In genomic region chr4:108055787-108056186, GRCh38 we compare ENCODE assay signal across 21 cellular contexts.
DNase-seq lines count a peak whose midpoint lies in the region; ATAC-seq and TF ChIP-seq lines count a peak whose summit lies in the region.
"Had no signal": no experiment of that assay in that cellular context is flagged by ENCODE, and none has a peak within 500 bp of the region (broad histone marks: within the 10 kb centered on the region; RNA-seq: fewer than 3 reads in every experiment).

No MANE protein-coding gene starts in this region.

- H3K27me3 ChIP-seq in CD4-positive, CD25-positive, alpha-beta regulatory T cell (ENCODE audit: control insufficient read depth, insufficient read depth, low read length): no peaks in the 10 kb centered on the region
- H3K27me3 ChIP-seq in MM.1S (replicated peaks; ENCODE audit: insufficient read depth, low read length): no peaks in the 10 kb centered on the region
- no peaks in the 10 kb centered on the region for H3K27me3 ChIP-seq in effector memory CD4-positive, alpha-beta T cell (replicated peaks; ENCODE audit: control insufficient read depth, insufficient read depth, low read length, poor library complexity, severe bottlenecking)
- H3K27me3 ChIP-seq: BLaER1 had no signal

- no peaks in the 10 kb centered on the region for H3K9me2 ChIP-seq in MM.1S (replicated peaks; ENCODE audit: insufficient read depth, low read length)

- no peak overlapping the region for H3K9ac ChIP-seq in MM.1S (ENCODE audit: low read length)
- H3K9ac ChIP-seq: BLaER1, KMS-11 had no signal

- H3K27ac Mint-ChIP-seq in activated CD4-positive, alpha-beta memory T cell treated with anti-CD3 and anti-CD28 coated beads for 36 hours: peak overlapping the region; percentile 53
- H3K27ac Mint-ChIP-seq in activated CD4-positive, alpha-beta memory T cell treated with anti-CD3 and anti-CD28 coated beads, Interleukin-2, amount 10 ng/mL, durations not matched to agents 7 days and 5 days: no peak overlapping the region
- peak overlapping the region; percentile 58 to 83 (median 77) for H3K27ac Mint-ChIP-seq in CD4-positive, CD25-positive, alpha-beta regulatory T cell

- no peaks in the 10 kb centered on the region for H3K9me3 ChIP-seq in CD4-positive, CD25-positive, alpha-beta regulatory T cell (ENCODE audit: control insufficient read depth in 2 of 2, low read length in 2 of 2)
- H3K9me3 ChIP-seq in MM.1S (replicated peaks; ENCODE audit: insufficient read depth, low read length): no peaks in the 10 kb centered on the region
- H3K9me3 ChIP-seq in effector memory CD4-positive, alpha-beta T cell (ENCODE audit: control insufficient read depth, low read length): no peaks in the 10 kb centered on the region
- H3K9me3 ChIP-seq: BLaER1 had no signal

- H3K36me3 Mint-ChIP-seq in activated CD4-positive, alpha-beta memory T cell treated with anti-CD3 and anti-CD28 coated beads for 36 hours: peaks cover 26% of the 10 kb centered on the region
- H3K36me3 Mint-ChIP-seq in activated CD4-positive, alpha-beta memory T cell treated with anti-CD3 and anti-CD28 coated beads, Interleukin-2, amount 10 ng/mL, durations not matched to agents 7 days and 5 days (ENCODE audit: low read depth): peaks cover 24% of the 10 kb centered on the region
- peaks cover 54% of the 10 kb centered on the region for H3K36me3 Mint-ChIP-seq in CD4-positive, CD25-positive, alpha-beta regulatory T cell

- intact Hi-C loops in activated CD4-positive, alpha-beta memory T cell treated with anti-CD3 and anti-CD28 coated beads for 36 hours (cut with micrococcal nuclease): no loop called here

- H3K4me2 ChIP-seq in MM.1S (ENCODE audit: low read depth, low read length): no peak overlapping the region
- H3K4me2 ChIP-seq: BLaER1, KMS-11 had no signal

- no peak for ATAC-seq in CD4-positive, CD25-positive, alpha-beta regulatory T cell (ENCODE audit: low read depth in 2 of 2)
- ATAC-seq in GM21576 (IDR thresholded peaks at IDR 0.05; ENCODE audit: unreplicated experiment): no peak
- no peak for ATAC-seq in GM19324 (IDR thresholded peaks at IDR 0.05; ENCODE audit: low FRiP score, unreplicated experiment)

- no peaks in the 10 kb centered on the region for H4K20me1 ChIP-seq in MM.1S (ENCODE audit: insufficient read depth, low read length)

- peaks cover 86% of the 10 kb centered on the region for H3K36me3 ChIP-seq in CD4-positive, CD25-positive, alpha-beta regulatory T cell (ENCODE audit: control insufficient read depth, insufficient read depth, low read length)
- H3K36me3 ChIP-seq in MM.1S (replicated peaks; ENCODE audit: insufficient read depth, low read length): 0 out of 2 replicates have a peak, but pooled peaks cover 4% of the 10 kb centered on the region
- peaks cover 33% of the 10 kb centered on the region for H3K36me3 ChIP-seq in effector memory CD4-positive, alpha-beta T cell (ENCODE audit: control insufficient read depth, insufficient read depth, low read length)

- H3K4me1 Mint-ChIP-seq in activated CD4-positive, alpha-beta memory T cell treated with anti-CD3 and anti-CD28 coated beads for 36 hours (ENCODE audit: low read depth): peaks cover 57% of the 10 kb centered on the region
- H3K4me1 Mint-ChIP-seq in activated CD4-positive, alpha-beta memory T cell treated with anti-CD3 and anti-CD28 coated beads, Interleukin-2, amount 10 ng/mL, durations not matched to agents 7 days and 5 days: peaks cover 17% of the 10 kb centered on the region
- H3K4me1 Mint-ChIP-seq in CD4-positive, CD25-positive, alpha-beta regulatory T cell: peaks cover 25 to 95% (median 60%) of the 10 kb centered on the region in 4 donors

- H3K27ac ChIP-seq in CD4-positive, CD25-positive, alpha-beta regulatory T cell (ENCODE audit: insufficient read depth, low read length, poor library complexity, severe bottlenecking): peak overlapping the region; percentile 51
- peak overlapping the region; percentile 55; the same call in 1 of the 2 replicates for H3K27ac ChIP-seq in MM.1S (ENCODE audit: low read length)
- peak overlapping the region; percentile 6 for H3K27ac ChIP-seq in effector memory CD4-positive, alpha-beta T cell (ENCODE audit: insufficient read depth, low read length, poor library complexity, severe bottlenecking)
- H3K27ac ChIP-seq: BLaER1, HL-60, KMS-11 had no signal

- POLR2A ChIA-PET in activated CD4-positive, alpha-beta memory T cell treated with anti-CD3 and anti-CD28 coated beads for 36 hours (lab: Charles Lee): no interaction called here
- POLR2A ChIA-PET in activated CD4-positive, alpha-beta memory T cell treated with anti-CD3 and anti-CD28 coated beads, Interleukin-2, amount 10 ng/mL, durations not matched to agents 7 days and 5 days (lab: Charles Lee): interaction anchor here (0.5 to 1.3 kb wide), 2 partner anchors 64 to 1081 kb away, joined by 3 read pairs; no protein-coding TSS in a partner anchor

- TF ChIP-seq CTCF in MM.1S (IDR thresholded peaks at IDR 0.05; ENCODE audit: low read length): no peak

- no peaks in the 10 kb centered on the region for H3K27me3 Mint-ChIP-seq in activated CD4-positive, alpha-beta memory T cell treated with anti-CD3 and anti-CD28 coated beads for 36 hours
- no peaks in the 10 kb centered on the region for H3K27me3 Mint-ChIP-seq in activated CD4-positive, alpha-beta memory T cell treated with anti-CD3 and anti-CD28 coated beads, Interleukin-2, amount 10 ng/mL, durations not matched to agents 7 days and 5 days
- H3K27me3 Mint-ChIP-seq in CD4-positive, CD25-positive, alpha-beta regulatory T cell: no peaks in the 10 kb centered on the region

- no peak overlapping the region for H3K4me3 Mint-ChIP-seq in activated CD4-positive, alpha-beta memory T cell treated with anti-CD3 and anti-CD28 coated beads for 36 hours
- H3K4me3 Mint-ChIP-seq in activated CD4-positive, alpha-beta memory T cell treated with anti-CD3 and anti-CD28 coated beads, Interleukin-2, amount 10 ng/mL, durations not matched to agents 7 days and 5 days: no peak overlapping the region
- peak overlapping the region in 2 of 4 donors; percentile 49 to 58 for H3K4me3 Mint-ChIP-seq in CD4-positive, CD25-positive, alpha-beta regulatory T cell

- no peaks in the 10 kb centered on the region for H3K79me2 ChIP-seq in MM.1S (ENCODE audit: low read length)

- no peaks in the 10 kb centered on the region for H3F3A ChIP-seq in MM.1S (ENCODE audit: insufficient read depth, low read length)

- peaks cover 44% of the 10 kb centered on the region for H3K4me1 ChIP-seq in CD4-positive, CD25-positive, alpha-beta regulatory T cell (ENCODE audit: control insufficient read depth, insufficient read depth, low read length, poor library complexity, severe bottlenecking)
- H3K4me1 ChIP-seq in MM.1S (ENCODE audit: low read length): peaks cover 38% of the 10 kb centered on the region
- peaks cover 13% of the 10 kb centered on the region for H3K4me1 ChIP-seq in effector memory CD4-positive, alpha-beta T cell (ENCODE audit: control insufficient read depth, insufficient read depth, low read length, poor library complexity, severe bottlenecking)

- no peaks in the 10 kb centered on the region for H3K9me3 Mint-ChIP-seq in activated CD4-positive, alpha-beta memory T cell treated with anti-CD3 and anti-CD28 coated beads for 36 hours
- H3K9me3 Mint-ChIP-seq in activated CD4-positive, alpha-beta memory T cell treated with anti-CD3 and anti-CD28 coated beads, Interleukin-2, amount 10 ng/mL, durations not matched to agents 7 days and 5 days: no peaks in the 10 kb centered on the region
- H3K9me3 Mint-ChIP-seq in CD4-positive, CD25-positive, alpha-beta regulatory T cell: peaks cover 0 to under 1% (median 0%) of the 10 kb centered on the region in 7 donors

- CTCF ChIA-PET in activated CD4-positive, alpha-beta memory T cell treated with anti-CD3 and anti-CD28 coated beads for 36 hours (lab: Charles Lee): interaction anchor here (1.3 kb wide), 1 partner anchor 25 kb away, joined by 5 read pairs; no protein-coding TSS in a partner anchor
- CTCF ChIA-PET in activated CD4-positive, alpha-beta memory T cell treated with anti-CD3 and anti-CD28 coated beads, Interleukin-2, amount 10 ng/mL, durations not matched to agents 7 days and 5 days (lab: Charles Lee): interaction anchor here (1.3 to 1.7 kb wide), 2 partner anchors 25 to 37 kb away, joined by 3 to 5 read pairs; no protein-coding TSS in a partner anchor

- no peak overlapping the region for H2AFZ ChIP-seq in MM.1S (ENCODE audit: low read length)

- no peak overlapping the region for H3K4me3 ChIP-seq in CD4-positive, CD25-positive, alpha-beta regulatory T cell (ENCODE audit: low read depth, low read length)
- H3K4me3 ChIP-seq in MM.1S (ENCODE audit: low read length): no peak overlapping the region
- no peak overlapping the region for H3K4me3 ChIP-seq in effector memory CD4-positive, alpha-beta T cell (ENCODE audit: insufficient read depth, low read depth, low read length, poor library complexity, severe bottlenecking)
- H3K4me3 ChIP-seq: BLaER1 had no signal

- no peak for DNase-seq in activated CD4-positive, alpha-beta memory T cell treated with anti-CD3 and anti-CD28 coated beads for 36 hours
- DNase-seq in activated CD4-positive, alpha-beta memory T cell treated with anti-CD3 and anti-CD28 coated beads, Interleukin-2, amount 10 ng/mL, durations not matched to agents 7 days and 5 days: no peak
- no peak for DNase-seq in CD4-positive, CD25-positive, alpha-beta regulatory T cell
- DNase-seq in MM.1S (no peak), EL (no peak)
- no peak for DNase-seq in effector memory CD4-positive, alpha-beta T cell
- DNase-seq: COR-L47, DMS 273 treated with DMSO at 0.1 percent for 48 hours, GDM1, H7, NCI-H1436, NCI-H1930, NCI-H226, NCI-H524, NCI-H82, SHP77 had no signal
